In the genomic region with DNA sequence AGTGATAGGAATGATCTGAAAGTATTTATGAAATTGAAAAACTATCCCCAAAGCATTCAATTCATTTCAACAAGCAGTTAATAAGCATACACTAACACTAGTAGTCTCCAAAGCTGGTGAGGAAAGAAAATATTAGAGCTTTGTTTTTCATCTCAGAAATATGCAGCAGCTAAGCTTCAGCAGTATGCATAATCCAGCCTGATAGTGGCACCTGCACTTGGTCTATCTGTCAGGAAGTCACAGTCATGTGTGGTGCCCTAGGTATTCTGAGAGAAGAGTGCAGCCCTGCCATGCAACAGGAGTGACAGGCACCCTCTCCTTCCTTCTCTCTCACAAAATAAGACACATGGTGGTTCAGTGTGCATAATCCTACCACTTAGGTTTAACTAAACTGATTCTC, we compare ENCODE assay signal across 25 cellular contexts.
"Had no signal": no experiment of that assay in that cellular context is flagged by ENCODE, and none has a peak within 500 bp of the region (broad histone marks: within the 10 kb centered on the region; RNA-seq: fewer than 3 reads in every experiment).

No MANE protein-coding gene starts in this region.

- DNase-seq: naive thymus-derived CD8-positive, alpha-beta T cell; nephron progenitor cell; nucleus accumbens; pancreas; posterior cingulate gyrus; psoas muscle; right cardiac atrium; right lobe of liver; sigmoid colon; small intestine; stimulated activated CD4-positive, alpha-beta T cell treated with anti-CD3 and anti-CD28 coated beads, Interleukin-15, amount 100 ng/mL, for 24 hours; stimulated activated CD4-positive, alpha-beta T cell treated with anti-CD3 and anti-CD28 coated beads, Interleukin-2, amount 100 ng/mL, for 24 hours; stimulated activated CD4-positive, alpha-beta T cell treated with anti-CD3 and anti-CD28 coated beads, Interleukin-2, amount 100 ng/mL, for 48 hours; stimulated activated CD4-positive, alpha-beta T cell treated with anti-CD3 and anti-CD28 coated beads, Interleukin-4, amount 100 ng/mL, for 24 hours; stimulated activated naive B cell treated with anti-CD40 and anti-IgM and Interleukin-4, amounts not matched to agents 10 μg/mL and 1 μg/mL and 100 μg/mL, for 72 hours; stimulated activated naive CD4-positive, alpha-beta T cell treated with Interleukin-2 at 50 U/mL for 16 hours; stomach; thyroid gland; upper lobe of right lung; uterus had no signal

- ATAC-seq: naive thymus-derived CD8-positive, alpha-beta T cell; natural killer cell treated with Interleukin-12 subunit alpha and Interleukin-12 subunit beta and Interleukin-15 and Interleukin-18, amount 100 ng/mL, for 72 hours; pancreas; psoas muscle; right cardiac atrium; right lobe of liver; stimulated activated effector memory CD8-positive, alpha-beta T cell treated with anti-CD3 and anti-CD28 coated beads, Interleukin-12 subunit alpha, Interleukin-12 subunit beta, amount 100 ng/mL, for 72 hours; stimulated activated naive B cell treated with anti-CD40 and anti-IgM and Interleukin-4, amounts not matched to agents 10 μg/mL and 1 μg/mL and 100 μg/mL, for 72 hours; upper lobe of right lung had no signal

- H3K27me3 ChIP-seq: neutrophil, pancreas, right lobe of liver, sigmoid colon, stomach, thyroid gland, tibial nerve, upper lobe of right lung, uterus had no signal

- H3K4me3 ChIP-seq: pancreas, psoas muscle, right lobe of liver, sigmoid colon, stomach, thoracic aorta, thyroid gland, tibial nerve, upper lobe of right lung, uterus had no signal

- H3K4me1 ChIP-seq: pancreas, psoas muscle, right lobe of liver, stomach, thyroid gland, upper lobe of right lung, uterus had no signal

- H3K36me3 ChIP-seq: neutrophil, pancreas, right lobe of liver, thoracic aorta, thyroid gland, upper lobe of right lung, uterus had no signal

- H3K27ac ChIP-seq: neutrophil, pancreas, psoas muscle, right lobe of liver, sigmoid colon, stomach, thoracic aorta, thyroid gland, tibial nerve, upper lobe of right lung, uterus had no signal

- H3K9me3 ChIP-seq: neutrophil, pancreas, psoas muscle, right lobe of liver, sigmoid colon, thoracic aorta, thyroid gland, upper lobe of right lung, uterus had no signal
